ENCODE assay signal across 8 cellular contexts in the genomic region with DNA sequence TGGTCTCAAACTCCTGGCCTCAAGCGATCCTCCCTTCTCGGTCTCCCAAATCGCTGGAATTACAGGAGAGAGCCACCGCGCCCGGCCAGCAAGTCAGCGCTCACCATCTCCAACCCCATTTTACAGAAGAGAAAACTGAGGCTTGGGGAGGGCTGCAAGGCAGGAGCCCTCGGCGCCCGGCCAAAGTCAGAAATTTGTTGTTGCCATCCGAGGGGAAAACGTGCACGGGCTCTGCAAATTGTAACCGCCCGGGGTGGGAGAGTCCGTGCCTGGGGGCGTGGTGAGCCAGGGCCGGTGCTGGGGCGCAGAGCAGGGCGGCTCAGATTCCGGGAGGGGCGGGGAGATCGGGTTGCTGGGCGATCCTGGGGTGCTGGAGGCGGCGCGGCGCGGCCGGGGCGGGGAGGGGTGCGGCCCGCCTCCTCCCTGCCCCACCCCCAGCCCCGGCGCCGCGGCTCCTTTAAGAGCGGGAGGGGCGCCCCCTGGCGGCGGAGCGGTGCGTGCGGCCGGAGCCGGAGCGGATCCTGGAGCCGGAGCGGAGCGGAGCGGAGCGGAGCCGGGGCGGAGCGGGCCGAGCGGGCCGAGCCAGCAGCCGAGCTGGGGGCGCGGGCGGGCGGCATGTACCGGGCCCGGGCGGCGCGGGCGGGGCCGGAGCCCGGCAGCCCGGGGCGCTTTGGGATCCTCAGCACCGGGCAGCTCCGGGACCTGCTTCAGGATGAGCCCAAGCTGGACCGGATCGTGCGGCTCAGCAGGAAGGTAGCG. TPM values are rescaled to one million over a fixed set of nuclear protein-coding genes. Genes with fewer than 3 reads are reported as not detected.
A peak's percentile ranks its signal among the peaks of the same experiment; 100 is the strongest.
DNase-seq lines count a peak whose midpoint lies in the region; ATAC-seq, FAIRE-seq and TF ChIP-seq lines count a peak whose summit lies in the region.

A gene with protein sequence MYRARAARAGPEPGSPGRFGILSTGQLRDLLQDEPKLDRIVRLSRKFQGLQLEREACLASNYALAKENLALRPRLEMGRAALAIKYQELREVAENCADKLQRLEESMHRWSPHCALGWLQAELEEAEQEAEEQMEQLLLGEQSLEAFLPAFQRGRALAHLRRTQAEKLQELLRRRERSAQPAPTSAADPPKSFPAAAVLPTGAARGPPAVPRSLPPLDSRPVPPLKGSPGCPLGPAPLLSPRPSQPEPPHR (plus strand): TSS at position 488 of the 759 bp plus-strand sequence. CDS start 128 bp downstream, at position 616.

- H3K4me3 ChIP-seq in Karpas-422 (ENCODE audit: low read length) (no peak within 1 kb of the TSS), neutrophil (ENCODE audit: low read depth in 1 of 2, low read length in 1 of 2) (peak within 1 kb of the TSS; percentile 47 to 63), subcutaneous abdominal adipose tissue (ENCODE audit: low read depth in 1 of 5, low read length in 5 of 5) (peak within 1 kb of the TSS; percentile 60 to 75 (median 66))

- H3K4me1 ChIP-seq in Karpas-422 (ENCODE audit: low read length) (peaks cover 2% of the 10 kb centered on the region; the same call in 1 of the 2 replicates), neutrophil (ENCODE audit: control insufficient read depth in 1 of 2, insufficient read depth in 1 of 2, low read depth in 1 of 2, low read length in 1 of 2) (peaks cover 8 to 11% of the 10 kb centered on the region in 2 experiments), subcutaneous abdominal adipose tissue (ENCODE audit: control insufficient read depth in 5 of 5, insufficient read depth in 5 of 5, low read length in 5 of 5) (peaks cover 0 to 22% (median 16%) of the 10 kb centered on the region in 5 donors)

- H3K9me2 ChIP-seq in Karpas-422 (replicated peaks; ENCODE audit: insufficient read depth, low read length) = no peaks in the 10 kb centered on the region

- no peaks in the 10 kb centered on the region for H4K20me1 ChIP-seq in Karpas-422 (ENCODE audit: insufficient read depth, low read depth, low read length)

- no peaks in the 10 kb centered on the region for H3K9me3 ChIP-seq in Karpas-422 (ENCODE audit: low read length)
- no peaks in the 10 kb centered on the region for H3K9me3 ChIP-seq in neutrophil
- H3K9me3 ChIP-seq in subcutaneous abdominal adipose tissue (ENCODE audit: control insufficient read depth in 5 of 5, low read length in 5 of 5) = peaks cover 0 to 7% (median 6%) of the 10 kb centered on the region in 5 donors

- H3K79me2 ChIP-seq in Karpas-422 (ENCODE audit: low read length) = no peaks in the 10 kb centered on the region

- DNase-seq in DMS79 treated with DMSO at 0.1 percent for 48 hours (lab: John Stamatoyannopoulos, UW) (peak; percentile 77), Karpas-422 (peak; percentile 97), RWPE1 (ENCODE audit: low spot score) (peak; percentile 95), activated gamma-delta T cell treated with Interleukin-2 at 50 U/mL for 16 hours (peak; percentile 94), frontal cortex (ENCODE audit: low spot score in 2 of 2) (peak; percentile 96 to 97)

- H3K27ac ChIP-seq in Karpas-422 (ENCODE audit: low read length) (no peak within 1 kb of the TSS), RWPE1 (peak within 1 kb of the TSS; percentile 44; the same call in 1 of the 2 replicates), neutrophil (no peak within 1 kb of the TSS), subcutaneous abdominal adipose tissue (ENCODE audit: low read depth, low read length) (no peak within 1 kb of the TSS)

- H3K4me2 ChIP-seq in Karpas-422 (ENCODE audit: low read depth, low read length, poor library complexity, severe bottlenecking) = peak within 1 kb of the TSS; percentile 44

- POLR2A ChIA-PET in RWPE1 (lab: Yijun Ruan, JAX; ENCODE audit: low non-redundant PET) = no interaction called here

- no peak for FAIRE-seq in frontal cortex (lab: Jason Lieb, UNC)

- H3K9ac ChIP-seq in Karpas-422 (ENCODE audit: low read length) (no peak within 1 kb of the TSS), subcutaneous abdominal adipose tissue (ENCODE audit: low read length in 5 of 5) (peak within 1 kb of the TSS in 4 of 5 donors; percentile 16 to 77 (median 72))

- no peaks in the 10 kb centered on the region for H3K27me3 ChIP-seq in Karpas-422 (ENCODE audit: low read length)
- peaks cover 94% of the 10 kb centered on the region for H3K27me3 ChIP-seq in neutrophil
- peaks cover 0 to 2% (median 0%) of the 10 kb centered on the region in 5 donors for H3K27me3 ChIP-seq in subcutaneous abdominal adipose tissue (ENCODE audit: control insufficient read depth in 5 of 5, insufficient read depth in 4 of 5, low read length in 5 of 5)

- H3K36me3 ChIP-seq in Karpas-422 (ENCODE audit: insufficient read depth, low read length) (no peaks in the 10 kb centered on the region), neutrophil (no peaks in the 10 kb centered on the region), subcutaneous abdominal adipose tissue (ENCODE audit: control insufficient read depth in 5 of 5, insufficient read depth in 5 of 5, low read length in 5 of 5) (no peaks in the 10 kb centered on the region)

- CTCF ChIA-PET in RWPE1 (lab: Yijun Ruan, JAX) = interaction anchor here (0.5 to 2.6 kb wide), 14 partner anchors 8 to 420 kb away, joined by 3 to 16 read pairs (median 4); partner anchors contain the start of gene MLXIPL

- ATAC-seq in GM21737 (IDR thresholded peaks at IDR 0.05; ENCODE audit: unreplicated experiment) = peak; percentile 82

- no peak within 1 kb of the TSS for H2AFZ ChIP-seq in Karpas-422 (ENCODE audit: low read length)

- TF ChIP-seq CTCF in RWPE1 (conservative IDR thresholded peaks at IDR 0.05; ENCODE audit: low read depth) (peak; percentile 97), neutrophil (IDR thresholded peaks at IDR 0.05) (peak; percentile 82)

RNA-seq across cellular contexts. Expression of the gene that starts here (rescaled TPM):
- total RNA-seq in Karpas-422 (2014; rRNA removed; shearing (Covaris generic); ENCODE audit: low replicate concordance) = not detected in 2 replicates
- 26.1 TPM for total RNA-seq in frontal cortex

Comparison
In these comparisons a context has a peak if more than half of its experiments do, and no peak if none do; other contexts are left out.
1. RNA of the gene that starts here (total RNA-seq): 26.1 TPM in frontal cortex (single experiment); not detected in Karpas-422; every median in the first group is over 10 times any median in the second.
2. Peak in DNase-seq and H3K4me2 ChIP-seq in Karpas-422; RNA of the gene not detected or under 1 TPM.
3. Peak in every context shown above with its lines, with median percentiles within 50 percentile points of each other: DNase-seq.